12 cellular contexts compared by ENCODE assay signal in the genomic region with DNA sequence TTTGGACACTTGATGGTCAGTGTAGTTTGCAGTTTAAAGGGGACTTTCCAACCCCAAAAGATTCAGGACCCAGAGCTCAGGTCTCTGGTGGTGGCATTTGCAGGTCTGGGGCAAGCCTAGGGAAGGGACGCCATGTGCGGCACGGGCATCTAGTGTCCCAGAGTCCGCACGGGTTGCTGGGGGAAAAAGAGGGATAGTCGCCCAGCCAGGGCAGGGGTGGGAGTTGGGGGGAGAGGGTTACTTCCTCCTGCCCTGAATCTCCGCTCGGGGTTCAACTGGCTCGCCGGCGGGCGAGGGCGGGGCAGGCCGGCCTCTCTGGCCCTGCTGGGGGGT. TPM values are rescaled to one million over a fixed set of nuclear protein-coding genes. Genes with fewer than 3 reads are reported as not detected.
A peak's percentile ranks its signal among the peaks of the same experiment; 100 is the strongest.
DNase-seq lines count a peak whose midpoint lies in the region; ATAC-seq, FAIRE-seq and TF ChIP-seq lines count a peak whose summit lies in the region.
"Had no signal": no experiment of that assay in that cellular context is flagged by ENCODE, and none has a peak within 500 bp of the region (broad histone marks: within the 10 kb centered on the region; RNA-seq: fewer than 3 reads in every experiment).

No MANE protein-coding gene starts in this region.

- H3K9ac ChIP-seq in BLaER1 (no peak overlapping the region), HUES6 (ENCODE audit: low read length) (no peak overlapping the region)

- TF ChIP-seq CTCF in esophagus squamous epithelium (IDR thresholded peaks at IDR 0.05) (no peak), osteoblast (IDR thresholded peaks at IDR 0.05; ENCODE audit: extremely low read depth, low read depth, low read length) (no peak)

- TF ChIP-seq POLR2A in esophagus squamous epithelium (IDR thresholded peaks at IDR 0.05) (no peak), GM12892 (IDR thresholded peaks at IDR 0.05; ENCODE audit: low read depth, low read length) (no peak)

- H3K4me3 ChIP-seq in BLaER1 = no peak overlapping the region
- H3K4me3 ChIP-seq in HUES6 (ENCODE audit: low read depth, low read length) = peak overlapping the region; percentile 81
- H3K4me3 ChIP-seq in esophagus squamous epithelium = peak overlapping the region; percentile 19 to 66 (median 38)
- H3K4me3 ChIP-seq in osteoblast (ENCODE audit: insufficient read depth, low read length) = no peak overlapping the region

- no peaks in the 10 kb centered on the region for H3K9me3 ChIP-seq in BLaER1
- H3K9me3 ChIP-seq in HUES6 (ENCODE audit: control insufficient read depth, insufficient read depth, low read depth, low read length) = no peaks in the 10 kb centered on the region
- no peaks in the 10 kb centered on the region for H3K9me3 ChIP-seq in esophagus squamous epithelium
- H3K9me3 ChIP-seq in osteoblast (ENCODE audit: low read depth, low read length) = no peaks in the 10 kb centered on the region
- H3K9me3 ChIP-seq: adrenal gland had no signal

- 27 to 44% methylated on average over 6 to 7 of the region's 14 CpGs for WGBS in esophagus squamous epithelium, 2 donors

- DNase-seq in esophagus squamous epithelium (lab: John Stamatoyannopoulos, UW) (no peak), osteoblast (ENCODE audit: insufficient read length, low spot score, missing footprints) (peak; percentile 62), sciatic nerve (ENCODE audit: low spot score) (no peak), GM12892 (ENCODE audit: insufficient read length) (no peak), superior temporal gyrus (ENCODE audit: extremely low spot score) (no peak), MV-4-11 (lab: John Stamatoyannopoulos, UW) (no peak)
- DNase-seq: DND-41, foreskin keratinocyte, NCI-H524 had no signal

- H3K4me2 ChIP-seq in BLaER1 (peak overlapping the region; percentile 82), osteoblast (ENCODE audit: insufficient read depth, low read length) (peak overlapping the region; percentile 64)

- ATAC-seq in sciatic nerve = no peak
- ATAC-seq: foreskin keratinocyte had no signal

- no peaks in the 10 kb centered on the region for H4K20me1 ChIP-seq in BLaER1
- H4K20me1 ChIP-seq in osteoblast (ENCODE audit: insufficient read depth, low read length) = no peaks in the 10 kb centered on the region

- H3K27me3 ChIP-seq in BLaER1 (peaks cover 44% of the 10 kb centered on the region), HUES6 (ENCODE audit: control insufficient read depth, insufficient read depth, low read length) (peaks cover 86% of the 10 kb centered on the region), esophagus squamous epithelium (peaks cover 12 to 60% (median 13%) of the 10 kb centered on the region in 4 donors), osteoblast (ENCODE audit: insufficient read depth, low read length) (peaks cover 60% of the 10 kb centered on the region)

- intact Hi-C loops in esophagus squamous epithelium (cut with DNase I) = no loop called here
- intact Hi-C loops in sciatic nerve (cut with DNase I) = no loop called here

- no peak for FAIRE-seq in GM12892 (lab: Jason Lieb, UNC)

- H3K36me3 ChIP-seq in BLaER1 (no peaks in the 10 kb centered on the region), HUES6 (ENCODE audit: control insufficient read depth, insufficient read depth, low read length) (no peaks in the 10 kb centered on the region), esophagus squamous epithelium (no peaks in the 10 kb centered on the region), osteoblast (ENCODE audit: insufficient read depth, low read length) (no peaks in the 10 kb centered on the region)
- H3K36me3 ChIP-seq: adrenal gland had no signal

- peaks cover 49% of the 10 kb centered on the region for H3K4me1 ChIP-seq in BLaER1
- H3K4me1 ChIP-seq in HUES6 (ENCODE audit: control insufficient read depth, insufficient read depth, low read length) = no peaks in the 10 kb centered on the region
- H3K4me1 ChIP-seq in esophagus squamous epithelium = peaks cover 12 to 17% (median 13%) of the 10 kb centered on the region in 3 donors
- H3K4me1 ChIP-seq in osteoblast (ENCODE audit: insufficient read depth, low read length) = no peaks in the 10 kb centered on the region
- H3K4me1 ChIP-seq: foreskin keratinocyte had no signal

- no peaks in the 10 kb centered on the region for H3K79me2 ChIP-seq in osteoblast (ENCODE audit: insufficient read depth, low read length)

- no peak overlapping the region for H2AFZ ChIP-seq in osteoblast (ENCODE audit: low read length)

- H3K27ac ChIP-seq in BLaER1 = no peak overlapping the region
- H3K27ac ChIP-seq in HUES6 (ENCODE audit: low read depth, low read length) = no peak overlapping the region
- H3K27ac ChIP-seq in esophagus squamous epithelium = no peak overlapping the region
- no peak overlapping the region for H3K27ac ChIP-seq in osteoblast (ENCODE audit: low read depth, low read length)
- H3K27ac ChIP-seq: adrenal gland, foreskin keratinocyte had no signal

RNA-seq across cellular contexts. Expression of gene CA7, which starts 0.2 kb away (rescaled TPM):
- total RNA-seq in esophagus squamous epithelium = not detected
- total RNA-seq in osteoblast = not detected in 2 replicates
- total RNA-seq in sciatic nerve = not detected
- not detected for polyA plus RNA-seq in GM12892 (2012; ENCODE audit: missing spikeins)
- total RNA-seq: adrenal gland, foreskin keratinocyte had no signal
- polyA plus RNA-seq: adrenal gland, foreskin keratinocyte had no signal

RNA-seq across cellular contexts. Expression of gene NAE1, which starts 13.2 kb away (rescaled TPM):
- total RNA-seq in esophagus squamous epithelium (10 to 100 TPM; 31.4 to 74.7 (median 45.7) TPM), osteoblast (73.5 and 84.6 TPM in 2 replicates), sciatic nerve (60.6 TPM)
- 71.5 TPM for polyA plus RNA-seq in GM12892 (2012; ENCODE audit: missing spikeins)

RNA-seq across cellular contexts. Expression of gene PDP2, which starts 36.3 kb away (rescaled TPM):
- total RNA-seq in esophagus squamous epithelium (10 to 100 TPM in 2 of 4 donors, 1 to 10 TPM in 2; 4.1 to 12.9 (median 9.4) TPM), osteoblast (11.5 and 13.8 TPM in 2 replicates), sciatic nerve (17.6 TPM)
- 4.8 TPM for polyA plus RNA-seq in GM12892 (2012; ENCODE audit: missing spikeins)

RNA-seq across cellular contexts. Expression of gene TERB1, which starts 42.6 kb away (rescaled TPM):
- total RNA-seq in esophagus squamous epithelium (not detected), osteoblast (0.29 and 0.36 TPM in 2 replicates), sciatic nerve (0.58 TPM)
- not detected for polyA plus RNA-seq in GM12892 (2012; ENCODE audit: missing spikeins)
- total RNA-seq: adrenal gland had no signal
- polyA plus RNA-seq: adrenal gland, foreskin keratinocyte had no signal

Comparison
In these comparisons a context has a peak if more than half of its experiments do, and no peak if none do; other contexts are left out.
1. H3K4me3 ChIP-seq: peak in HUES6 (single experiment) and esophagus squamous epithelium (4 of 4); none in BLaER1 (single experiment) and osteoblast (single experiment).